28 cellular contexts compared by ENCODE assay signal in the genomic region with DNA sequence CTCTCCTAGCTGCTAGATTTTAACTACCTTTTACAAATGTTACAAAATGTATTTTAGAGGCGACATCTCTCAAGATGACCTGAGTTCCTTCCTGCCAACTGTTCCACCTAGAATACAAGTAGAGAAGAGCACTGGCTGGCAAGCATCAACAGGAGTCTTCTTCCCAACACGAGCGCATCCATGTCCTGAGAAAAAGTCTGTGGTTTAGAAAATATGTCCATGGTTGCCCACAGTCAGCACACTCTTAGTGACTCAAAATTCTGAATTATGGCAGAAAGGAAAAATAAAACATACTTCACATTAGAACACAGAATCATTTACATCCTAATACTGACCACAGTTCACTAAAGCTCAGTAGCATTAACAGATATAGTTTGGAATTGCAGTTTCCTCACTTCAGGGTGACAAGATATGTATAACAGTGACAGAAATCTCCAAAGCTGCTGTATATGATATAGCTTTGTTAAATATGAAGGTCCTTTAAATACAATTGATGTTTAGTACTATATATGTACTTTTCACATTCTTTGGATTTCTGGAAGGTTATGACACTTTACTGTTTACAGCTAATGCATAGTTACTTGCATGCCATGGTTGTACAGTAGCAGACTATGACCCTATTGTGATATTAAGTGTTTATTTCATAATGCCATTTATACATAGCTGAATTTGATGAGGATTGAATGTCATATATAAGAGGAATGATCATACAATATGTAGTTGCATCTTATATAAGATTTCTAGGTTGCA.
DNase-seq lines count a peak whose midpoint lies in the region; ATAC-seq and TF ChIP-seq lines count a peak whose summit lies in the region.
"Had no signal": no experiment of that assay in that cellular context is flagged by ENCODE, and none has a peak within 500 bp of the region (broad histone marks: within the 10 kb centered on the region; RNA-seq: fewer than 3 reads in every experiment).

No MANE protein-coding gene starts in this region.

- TF ChIP-seq CTCF in AG10803 (conservative IDR thresholded peaks at IDR 0.05; ENCODE audit: low read length) (no peak), astrocyte of the spinal cord (IDR thresholded peaks at IDR 0.05; ENCODE audit: low read depth, low read length) (no peak), osteocyte (IDR thresholded peaks at IDR 0.05) (no peak)

- H3K4me1 Mint-ChIP-seq in osteocyte (ENCODE audit: unreplicated experiment) = peaks cover 67% of the 10 kb centered on the region
- H3K4me1 Mint-ChIP-seq: activated naive CD4-positive, alpha-beta T cell treated with anti-CD3 and anti-CD28 coated beads, Interleukin-2, amount 10 ng/mL, durations not matched to agents 7 days and 5 days; activated T-helper 17 cell treated with anti-CD3 and anti-CD28 coated beads, Interleukin-2, amount 50 U/mL, for 72 hours; stimulated activated naive CD8-positive, alpha-beta T cell treated with anti-CD3 and anti-CD28 coated beads, Interleukin-15, amount 100 ng/mL, for 72 hours had no signal

- no peak overlapping the region for H3K4me3 ChIP-seq in AG10803 (ENCODE audit: low read length)
- no peak overlapping the region for H3K4me3 ChIP-seq in astrocyte of the spinal cord (ENCODE audit: low read depth, low read length)
- H3K4me3 ChIP-seq: breast epithelium, PC-9, thoracic aorta had no signal

- no peaks in the 10 kb centered on the region for H3K36me3 Mint-ChIP-seq in osteocyte (ENCODE audit: unreplicated experiment)
- H3K36me3 Mint-ChIP-seq: activated naive CD4-positive, alpha-beta T cell treated with anti-CD3 and anti-CD28 coated beads, Interleukin-2, amount 10 ng/mL, durations not matched to agents 7 days and 5 days had no signal

- peak overlapping the region; percentile 40 for H3K27ac Mint-ChIP-seq in osteocyte (ENCODE audit: unreplicated experiment)
- H3K27ac Mint-ChIP-seq: activated naive CD4-positive, alpha-beta T cell treated with anti-CD3 and anti-CD28 coated beads, Interleukin-2, amount 10 ng/mL, durations not matched to agents 7 days and 5 days; activated T-helper 17 cell treated with anti-CD3 and anti-CD28 coated beads, Interleukin-2, amount 50 U/mL, for 72 hours; stimulated activated naive CD8-positive, alpha-beta T cell treated with anti-CD3 and anti-CD28 coated beads, Interleukin-15, amount 100 ng/mL, for 72 hours had no signal

- no peaks in the 10 kb centered on the region for H3K27me3 Mint-ChIP-seq in osteocyte (ENCODE audit: unreplicated experiment)
- H3K27me3 Mint-ChIP-seq: activated naive CD4-positive, alpha-beta T cell treated with anti-CD3 and anti-CD28 coated beads, Interleukin-2, amount 10 ng/mL, durations not matched to agents 7 days and 5 days; activated T-helper 17 cell treated with anti-CD3 and anti-CD28 coated beads, Interleukin-2, amount 50 U/mL, for 72 hours; stimulated activated naive CD8-positive, alpha-beta T cell treated with anti-CD3 and anti-CD28 coated beads, Interleukin-15, amount 100 ng/mL, for 72 hours had no signal

- no peaks in the 10 kb centered on the region for H3K9me3 Mint-ChIP-seq in osteocyte (ENCODE audit: unreplicated experiment)
- H3K9me3 Mint-ChIP-seq: stimulated activated naive CD8-positive, alpha-beta T cell treated with anti-CD3 and anti-CD28 coated beads, Interleukin-15, amount 100 ng/mL, for 72 hours had no signal

- DNase-seq in AG10803 (ENCODE audit: low read depth) (peak; percentile 69), HS-27A (ENCODE audit: low read depth) (peak; percentile 31), astrocyte of the spinal cord (ENCODE audit: low read depth, low spot score) (peak; percentile 22), osteocyte (ENCODE audit: extremely low spot score, unreplicated experiment) (no peak), GF-D8 (lab: John Stamatoyannopoulos, UW) (no peak), islet precursor cell (no peak)
- DNase-seq: activated CD4-positive, alpha-beta T cell treated with anti-CD3 and anti-CD28 coated beads, Interleukin-2, amount 50 U/mL, for 48 hours; activated CD4-positive, CD25-positive, alpha-beta regulatory T cell treated with anti-CD3 and anti-CD28 coated beads, Interleukin-2, amount 50 U/mL, for 72 hours; activated CD8-positive, alpha-beta memory T cell treated with anti-CD3 and anti-CD28 coated beads, Interleukin-2, amount 50 U/mL, for 4 hours; activated naive CD4-positive, alpha-beta T cell treated with anti-CD3 and anti-CD28 coated beads, Interleukin-2, amount 10 ng/mL, durations not matched to agents 7 days and 5 days; amniotic stem cell; C1 segment of cervical spinal cord; DMS53; GDM1; hippocampal formation; left colon; NCI-H1417 treated with DMSO at 0.1 percent for 48 hours; NCI-H2081; NCI-H526 treated with DMSO at 0.1 percent for 48 hours; PC-9; SHP77; stimulated activated CD4-positive, alpha-beta T cell treated with anti-CD3 and anti-CD28 coated beads, Interleukin-2, amount 100 ng/mL, for 24 hours; stimulated activated CD8-positive, alpha-beta memory T cell treated with anti-CD3 and anti-CD28 coated beads, Interleukin-4, amount 100 ng/mL, for 48 hours; stimulated activated naive CD8-positive, alpha-beta T cell treated with anti-CD3 and anti-CD28 coated beads, Interleukin-15, amount 100 ng/mL, for 72 hours had no signal

- in situ Hi-C loops in astrocyte of the spinal cord (cut with HindIII; ENCODE audit: low sequenced_read_pairs) = no loop called here

- no peak for ATAC-seq in GM21367 (IDR thresholded peaks at IDR 0.05; ENCODE audit: unreplicated experiment)
- ATAC-seq: activated T-helper 17 cell treated with anti-CD3 and anti-CD28 coated beads, Interleukin-2, amount 50 U/mL, for 72 hours; left colon; stimulated activated naive CD8-positive, alpha-beta T cell treated with anti-CD3 and anti-CD28 coated beads, Interleukin-15, amount 100 ng/mL, for 72 hours had no signal

- no peak overlapping the region for H3K4me3 Mint-ChIP-seq in osteocyte (ENCODE audit: unreplicated experiment)
- H3K4me3 Mint-ChIP-seq: activated naive CD4-positive, alpha-beta T cell treated with anti-CD3 and anti-CD28 coated beads, Interleukin-2, amount 10 ng/mL, durations not matched to agents 7 days and 5 days; activated T-helper 17 cell treated with anti-CD3 and anti-CD28 coated beads, Interleukin-2, amount 50 U/mL, for 72 hours; stimulated activated naive CD8-positive, alpha-beta T cell treated with anti-CD3 and anti-CD28 coated beads, Interleukin-15, amount 100 ng/mL, for 72 hours had no signal

Comparison
In these comparisons a context has a peak if more than half of its experiments do, and no peak if none do; other contexts are left out.
1. DNase-seq: peak in AG10803 (single experiment), HS-27A (single experiment) and astrocyte of the spinal cord (single experiment); none in osteocyte (single experiment), GF-D8 (single experiment) and islet precursor cell (single experiment).